ENCODE assay signal across 1 cellular context in the genomic region with DNA sequence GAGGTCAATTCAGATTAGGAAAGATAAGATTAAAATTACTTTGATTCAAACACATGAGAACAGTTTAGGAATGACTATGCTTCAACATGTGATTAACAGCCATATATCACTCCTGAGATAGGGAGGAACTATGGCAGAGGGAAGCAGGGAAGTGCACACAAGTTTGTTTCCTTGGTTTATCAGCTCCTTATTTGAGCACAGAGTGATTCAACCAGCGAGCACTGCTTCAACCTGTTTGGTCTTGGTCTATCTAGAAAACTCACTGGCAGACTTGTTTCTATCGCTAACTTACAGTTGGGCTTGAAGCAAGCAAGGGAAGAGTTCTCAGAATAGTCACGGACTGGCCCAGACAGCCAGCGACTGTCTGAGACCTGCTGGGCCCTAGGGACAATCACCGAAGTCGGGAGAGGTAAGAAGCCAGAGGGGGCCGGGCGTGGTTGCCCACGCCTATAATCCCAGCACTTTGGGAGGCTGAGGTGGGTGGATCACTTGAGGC.
TF ChIP-seq lines count a peak whose summit lies in the region.

No MANE protein-coding gene starts in this region.

TF ChIP-seq in GM23338, 12 proteins besides CTCF, POLR2A, EP300 and RAD21:
- no peak for TF ChIP-seq ZNF114 (CRISPR knock-in tag; IDR thresholded peaks at IDR 0.05)
- no peak for TF ChIP-seq POLR2AphosphoS5 (IDR thresholded peaks at IDR 0.05; ENCODE audit: low read depth)
- TF ChIP-seq STAT1 (IDR thresholded peaks at IDR 0.05; ENCODE audit: unreplicated experiment): no peak
- TF ChIP-seq ZNF331 (CRISPR knock-in tag; IDR thresholded peaks at IDR 0.05; ENCODE audit: low read depth): no peak
- TF ChIP-seq JUNB (IDR thresholded peaks at IDR 0.05; ENCODE audit: unreplicated experiment): no peak
- TF ChIP-seq, protein P1, sequence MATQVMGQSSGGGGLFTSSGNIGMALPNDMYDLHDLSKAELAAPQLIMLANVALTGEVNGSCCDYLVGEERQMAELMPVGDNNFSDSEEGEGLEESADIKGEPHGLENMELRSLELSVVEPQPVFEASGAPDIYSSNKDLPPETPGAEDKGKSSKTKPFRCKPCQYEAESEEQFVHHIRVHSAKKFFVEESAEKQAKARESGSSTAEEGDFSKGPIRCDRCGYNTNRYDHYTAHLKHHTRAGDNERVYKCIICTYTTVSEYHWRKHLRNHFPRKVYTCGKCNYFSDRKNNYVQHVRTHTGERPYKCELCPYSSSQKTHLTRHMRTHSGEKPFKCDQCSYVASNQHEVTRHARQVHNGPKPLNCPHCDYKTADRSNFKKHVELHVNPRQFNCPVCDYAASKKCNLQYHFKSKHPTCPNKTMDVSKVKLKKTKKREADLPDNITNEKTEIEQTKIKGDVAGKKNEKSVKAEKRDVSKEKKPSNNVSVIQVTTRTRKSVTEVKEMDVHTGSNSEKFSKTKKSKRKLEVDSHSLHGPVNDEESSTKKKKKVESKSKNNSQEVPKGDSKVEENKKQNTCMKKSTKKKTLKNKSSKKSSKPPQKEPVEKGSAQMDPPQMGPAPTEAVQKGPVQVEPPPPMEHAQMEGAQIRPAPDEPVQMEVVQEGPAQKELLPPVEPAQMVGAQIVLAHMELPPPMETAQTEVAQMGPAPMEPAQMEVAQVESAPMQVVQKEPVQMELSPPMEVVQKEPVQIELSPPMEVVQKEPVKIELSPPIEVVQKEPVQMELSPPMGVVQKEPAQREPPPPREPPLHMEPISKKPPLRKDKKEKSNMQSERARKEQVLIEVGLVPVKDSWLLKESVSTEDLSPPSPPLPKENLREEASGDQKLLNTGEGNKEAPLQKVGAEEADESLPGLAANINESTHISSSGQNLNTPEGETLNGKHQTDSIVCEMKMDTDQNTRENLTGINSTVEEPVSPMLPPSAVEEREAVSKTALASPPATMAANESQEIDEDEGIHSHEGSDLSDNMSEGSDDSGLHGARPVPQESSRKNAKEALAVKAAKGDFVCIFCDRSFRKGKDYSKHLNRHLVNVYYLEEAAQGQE (IDR thresholded peaks at IDR 0.05; ENCODE audit: unreplicated experiment): no peak
- TF ChIP-seq CREB1 (CRISPR knock-in tag; IDR thresholded peaks at IDR 0.05; ENCODE audit: low read depth): no peak
- TF ChIP-seq, protein P2, sequence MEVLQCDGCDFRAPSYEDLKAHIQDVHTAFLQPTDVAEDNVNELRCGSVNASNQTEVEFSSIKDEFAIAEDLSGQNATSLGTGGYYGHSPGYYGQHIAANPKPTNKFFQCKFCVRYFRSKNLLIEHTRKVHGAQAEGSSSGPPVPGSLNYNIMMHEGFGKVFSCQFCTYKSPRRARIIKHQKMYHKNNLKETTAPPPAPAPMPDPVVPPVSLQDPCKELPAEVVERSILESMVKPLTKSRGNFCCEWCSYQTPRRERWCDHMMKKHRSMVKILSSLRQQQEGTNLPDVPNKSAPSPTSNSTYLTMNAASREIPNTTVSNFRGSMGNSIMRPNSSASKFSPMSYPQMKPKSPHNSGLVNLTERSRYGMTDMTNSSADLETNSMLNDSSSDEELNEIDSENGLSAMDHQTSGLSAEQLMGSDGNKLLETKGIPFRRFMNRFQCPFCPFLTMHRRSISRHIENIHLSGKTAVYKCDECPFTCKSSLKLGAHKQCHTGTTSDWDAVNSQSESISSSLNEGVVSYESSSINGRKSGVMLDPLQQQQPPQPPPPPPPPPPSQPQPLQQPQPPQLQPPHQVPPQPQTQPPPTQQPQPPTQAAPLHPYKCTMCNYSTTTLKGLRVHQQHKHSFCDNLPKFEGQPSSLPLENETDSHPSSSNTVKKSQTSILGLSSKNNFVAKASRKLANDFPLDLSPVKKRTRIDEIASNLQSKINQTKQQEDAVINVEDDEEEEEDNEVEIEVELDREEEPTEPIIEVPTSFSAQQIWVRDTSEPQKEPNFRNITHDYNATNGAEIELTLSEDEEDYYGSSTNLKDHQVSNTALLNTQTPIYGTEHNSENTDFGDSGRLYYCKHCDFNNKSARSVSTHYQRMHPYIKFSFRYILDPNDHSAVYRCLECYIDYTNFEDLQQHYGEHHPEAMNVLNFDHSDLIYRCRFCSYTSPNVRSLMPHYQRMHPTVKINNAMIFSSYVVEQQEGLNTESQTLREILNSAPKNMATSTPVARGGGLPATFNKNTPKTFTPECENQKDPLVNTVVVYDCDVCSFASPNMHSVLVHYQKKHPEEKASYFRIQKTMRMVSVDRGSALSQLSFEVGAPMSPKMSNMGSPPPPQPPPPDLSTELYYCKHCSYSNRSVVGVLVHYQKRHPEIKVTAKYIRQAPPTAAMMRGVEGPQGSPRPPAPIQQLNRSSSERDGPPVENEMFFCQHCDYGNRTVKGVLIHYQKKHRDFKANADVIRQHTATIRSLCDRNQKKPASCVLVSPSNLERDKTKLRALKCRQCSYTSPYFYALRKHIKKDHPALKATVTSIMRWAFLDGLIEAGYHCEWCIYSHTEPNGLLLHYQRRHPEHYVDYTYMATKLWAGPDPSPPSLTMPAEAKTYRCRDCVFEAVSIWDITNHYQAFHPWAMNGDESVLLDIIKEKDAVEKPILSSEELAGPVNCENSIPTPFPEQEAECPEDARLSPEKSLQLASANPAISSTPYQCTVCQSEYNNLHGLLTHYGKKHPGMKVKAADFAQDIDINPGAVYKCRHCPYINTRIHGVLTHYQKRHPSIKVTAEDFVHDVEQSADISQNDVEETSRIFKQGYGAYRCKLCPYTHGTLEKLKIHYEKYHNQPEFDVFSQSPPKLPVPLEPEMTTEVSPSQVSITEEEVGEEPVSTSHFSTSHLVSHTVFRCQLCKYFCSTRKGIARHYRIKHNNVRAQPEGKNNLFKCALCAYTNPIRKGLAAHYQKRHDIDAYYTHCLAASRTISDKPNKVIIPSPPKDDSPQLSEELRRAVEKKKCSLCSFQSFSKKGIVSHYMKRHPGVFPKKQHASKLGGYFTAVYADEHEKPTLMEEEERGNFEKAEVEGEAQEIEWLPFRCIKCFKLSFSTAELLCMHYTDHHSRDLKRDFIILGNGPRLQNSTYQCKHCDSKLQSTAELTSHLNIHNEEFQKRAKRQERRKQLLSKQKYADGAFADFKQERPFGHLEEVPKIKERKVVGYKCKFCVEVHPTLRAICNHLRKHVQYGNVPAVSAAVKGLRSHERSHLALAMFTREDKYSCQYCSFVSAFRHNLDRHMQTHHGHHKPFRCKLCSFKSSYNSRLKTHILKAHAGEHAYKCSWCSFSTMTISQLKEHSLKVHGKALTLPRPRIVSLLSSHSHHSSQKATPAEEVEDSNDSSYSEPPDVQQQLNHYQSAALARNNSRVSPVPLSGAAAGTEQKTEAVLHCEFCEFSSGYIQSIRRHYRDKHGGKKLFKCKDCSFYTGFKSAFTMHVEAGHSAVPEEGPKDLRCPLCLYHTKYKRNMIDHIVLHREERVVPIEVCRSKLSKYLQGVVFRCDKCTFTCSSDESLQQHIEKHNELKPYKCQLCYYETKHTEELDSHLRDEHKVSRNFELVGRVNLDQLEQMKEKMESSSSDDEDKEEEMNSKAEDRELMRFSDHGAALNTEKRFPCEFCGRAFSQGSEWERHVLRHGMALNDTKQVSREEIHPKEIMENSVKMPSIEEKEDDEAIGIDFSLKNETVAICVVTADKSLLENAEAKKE (CRISPR knock-in tag; IDR thresholded peaks at IDR 0.05): no peak
- TF ChIP-seq, protein P3, sequence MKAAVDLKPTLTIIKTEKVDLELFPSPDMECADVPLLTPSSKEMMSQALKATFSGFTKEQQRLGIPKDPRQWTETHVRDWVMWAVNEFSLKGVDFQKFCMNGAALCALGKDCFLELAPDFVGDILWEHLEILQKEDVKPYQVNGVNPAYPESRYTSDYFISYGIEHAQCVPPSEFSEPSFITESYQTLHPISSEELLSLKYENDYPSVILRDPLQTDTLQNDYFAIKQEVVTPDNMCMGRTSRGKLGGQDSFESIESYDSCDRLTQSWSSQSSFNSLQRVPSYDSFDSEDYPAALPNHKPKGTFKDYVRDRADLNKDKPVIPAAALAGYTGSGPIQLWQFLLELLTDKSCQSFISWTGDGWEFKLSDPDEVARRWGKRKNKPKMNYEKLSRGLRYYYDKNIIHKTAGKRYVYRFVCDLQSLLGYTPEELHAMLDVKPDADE (IDR thresholded peaks at IDR 0.05): no peak
- TF ChIP-seq EZH2phosphoT487 (IDR thresholded peaks at IDR 0.05; ENCODE audit: unreplicated experiment): no peak
- TF ChIP-seq EZH2 (IDR thresholded peaks at IDR 0.05; ENCODE audit: low read depth, unreplicated experiment): no peak
- no peak for TF ChIP-seq NANOG (IDR thresholded peaks at IDR 0.05; ENCODE audit: borderline replicate concordance)
TF ChIP-seq in GM23338: peak in this region for 0.
